Comparison of ENCODE assay signal across 18 cellular contexts in the genomic region with DNA sequence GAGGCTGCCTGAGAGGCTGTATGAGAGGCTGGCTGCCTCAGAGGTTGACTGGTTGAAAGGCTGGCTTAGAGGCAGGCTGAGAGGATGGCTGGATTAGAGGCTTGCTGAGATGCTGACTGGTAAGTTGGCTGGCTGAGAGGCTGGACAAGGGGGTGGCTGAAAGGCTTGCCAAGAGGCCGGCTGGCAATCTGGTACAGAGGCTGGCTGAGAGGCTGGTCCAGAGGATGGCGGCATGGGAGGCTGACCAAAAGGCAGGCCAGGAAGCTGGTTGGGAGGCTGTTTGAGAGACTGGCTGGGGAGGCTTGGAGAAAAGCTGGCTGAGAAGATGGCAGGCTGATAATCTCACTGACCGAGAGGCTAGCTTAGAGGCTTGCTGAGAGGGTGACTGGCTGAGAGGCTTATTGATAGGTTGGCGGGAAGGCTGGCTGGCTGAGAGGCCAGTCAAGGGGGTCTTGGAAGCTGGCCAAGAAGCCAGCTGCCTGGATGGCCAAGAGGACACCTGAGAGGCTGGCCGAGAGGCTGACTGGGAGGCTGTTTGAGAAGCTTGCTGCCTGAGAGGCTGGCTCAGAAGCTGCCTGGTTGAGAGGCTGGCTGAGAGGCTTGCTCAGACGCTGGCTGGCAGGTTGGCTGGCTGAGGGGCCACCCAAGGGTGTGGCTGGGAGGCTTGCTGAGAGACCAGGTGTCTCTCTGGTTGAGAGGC. TPM values are rescaled to one million over a fixed set of nuclear protein-coding genes. Genes with fewer than 3 reads are reported as not detected.
DNase-seq lines count a peak whose midpoint lies in the region; ATAC-seq, FAIRE-seq and TF ChIP-seq lines count a peak whose summit lies in the region.
"Had no signal": no experiment of that assay in that cellular context is flagged by ENCODE, and none has a peak within 500 bp of the region (broad histone marks: within the 10 kb centered on the region; RNA-seq: fewer than 3 reads in every experiment).

No MANE protein-coding gene starts in this region.

- no peaks in the 10 kb centered on the region for H4K20me1 ChIP-seq in H1 (replicated peaks in 1 of 2; ENCODE audit: control insufficient read depth in 1 of 2, insufficient read depth in 2 of 2, low read length in 2 of 2)

- H3K4me3 ChIP-seq in H1 (ENCODE audit: extremely low read depth in 1 of 4, insufficient read depth in 2 of 4, low read depth in 3 of 4, low read length in 4 of 4), result no peak overlapping the region
- H3K4me3 ChIP-seq in tibial artery, result peak overlapping the region; percentile 41 to 51
- H3K4me3 ChIP-seq in psoas muscle, result no peak overlapping the region
- H3K4me3 ChIP-seq: GM23248, PC-9 had no signal

- no peaks in the 10 kb centered on the region for H3K79me1 ChIP-seq in H1 (ENCODE audit: low read depth, low read length)

- H2BK120ac ChIP-seq in H1 (replicated peaks; ENCODE audit: low read depth, low read length), result no peak overlapping the region

- H4K5ac ChIP-seq in H1 (ENCODE audit: insufficient read length, low read depth, low read length), result no peak overlapping the region

- no peak overlapping the region for H2BK12ac ChIP-seq in H1 (ENCODE audit: low read depth, low read length)

- H2AK5ac ChIP-seq in H1 (ENCODE audit: low read depth, low read length), result no peak overlapping the region

- TF ChIP-seq RAD21 in H1 (IDR thresholded peaks at IDR 0.05 in 1 of 2, conservative IDR thresholded peaks at IDR 0.05 in 1 of 2; ENCODE audit: low read depth in 2 of 2, low read length in 2 of 2), result no peak

- H3K36me3 ChIP-seq in H1 (ENCODE audit: control insufficient read depth in 2 of 4, insufficient read depth in 4 of 4, low read length in 3 of 4) (no peaks in the 10 kb centered on the region), tibial artery (no peaks in the 10 kb centered on the region), psoas muscle (ENCODE audit: insufficient read depth in 1 of 2, low read depth in 1 of 2) (no peaks in the 10 kb centered on the region)

- H3K27me3 ChIP-seq in H1 (replicated peaks in 1 of 4; ENCODE audit: control insufficient read depth in 3 of 4, extremely low read depth in 1 of 4, insufficient read depth in 3 of 4, low read length in 3 of 4) (no peaks in the 10 kb centered on the region), tibial artery (no peaks in the 10 kb centered on the region), psoas muscle (ENCODE audit: insufficient read depth in 3 of 3, low read length in 2 of 3) (peaks cover 0 to 3% (median 0%) of the 10 kb centered on the region in 3 donors)

- H3K56ac ChIP-seq in H1 (replicated peaks; ENCODE audit: insufficient read length, low read depth, low read length), result no peak overlapping the region

- H3K4ac ChIP-seq in H1 (replicated peaks; ENCODE audit: insufficient read length, low read depth, low read length), result no peak overlapping the region

- DNase-seq in NCI-H1417 (lab: John Stamatoyannopoulos, UW) (peak; percentile 63 to 89 (median 83)), NCI-H1417 treated with DMSO at 0.1 percent for 48 hours (lab: John Stamatoyannopoulos, UW) (no peak), NCI-H524 (lab: John Stamatoyannopoulos, UW) (peak; percentile 99 to 100), H1 (ENCODE audit: low read depth in 1 of 2, low spot score in 2 of 2) (no peak), tibial artery (no peak), GDM1 (lab: John Stamatoyannopoulos, UW) (no peak), psoas muscle (no peak)
- no peak for DNase-seq in activated CD4-positive, alpha-beta T cell treated with anti-CD3 and anti-CD28 coated beads for 1 hour
- DNase-seq: 8988T; activated T-cell treated with anti-CD3 and anti-CD28 coated beads, Interleukin-2, amount 50 U/mL, for 48 hours; CD4-positive, CD25-positive, alpha-beta regulatory T cell; GM23248; naive thymus-derived CD8-positive, alpha-beta T cell; NCI-H2081; PC-9; stimulated activated CD4-positive, alpha-beta T cell treated with anti-CD3 and anti-CD28 coated beads, Interleukin-4, amount 100 ng/mL, for 1 hour; T-cell had no signal

- no peaks in the 10 kb centered on the region for H3K79me2 ChIP-seq in H1 (ENCODE audit: control insufficient read depth in 1 of 2, insufficient read depth in 2 of 2, low read length in 2 of 2)

- H3K23ac ChIP-seq in H1 (ENCODE audit: insufficient read length), result no peak overlapping the region

- TF ChIP-seq POLR2A in H1 (IDR thresholded peaks at IDR 0.05; ENCODE audit: control extremely low read depth in 1 of 2, low read depth in 2 of 2, low read length in 2 of 2), result no peak

- H3K4me1 ChIP-seq in H1 (replicated peaks in 1 of 4; ENCODE audit: control insufficient read depth in 3 of 4, insufficient read depth in 4 of 4, low read length in 3 of 4) (no peaks in the 10 kb centered on the region), tibial artery (peaks cover 0 to 49% (median 26%) of the 10 kb centered on the region in 4 donors), psoas muscle (no peaks in the 10 kb centered on the region)

- H3K14ac ChIP-seq in H1 (ENCODE audit: insufficient read length), result no peak overlapping the region

- no peak for ATAC-seq in psoas muscle
- ATAC-seq: naive thymus-derived CD8-positive, alpha-beta T cell; T-cell had no signal

- no peak overlapping the region for H2AFZ ChIP-seq in H1 (ENCODE audit: low read length)
- H2AFZ ChIP-seq: GM23248, PC-9 had no signal

- TF ChIP-seq CTCF in H1 (IDR thresholded peaks at IDR 0.05; ENCODE audit: control extremely low read depth in 1 of 3, insufficient read depth in 1 of 3, low read depth in 1 of 3, low read length in 3 of 3), result no peak
- no peak for TF ChIP-seq CTCF in tibial artery (IDR thresholded peaks at IDR 0.05)
- no peak for TF ChIP-seq CTCF in psoas muscle (IDR thresholded peaks at IDR 0.05)

- no peak overlapping the region for H3K18ac ChIP-seq in H1 (ENCODE audit: extremely low read depth, low read length)

- CTCF ChIA-PET in H1 (lab: Charles Lee; ENCODE audit: partially characterized antibody), result interaction anchor here (1.1 to 1.7 kb wide), 2 partner anchors 98 to 99 kb away, joined by 3 to 5 read pairs; no protein-coding TSS in a partner anchor

- no peak overlapping the region for H4K8ac ChIP-seq in H1 (ENCODE audit: extremely low read depth, insufficient read depth, low read length)

- no peak overlapping the region for H3K4me2 ChIP-seq in H1 (ENCODE audit: insufficient read depth in 1 of 2, low read depth in 2 of 2, low read length in 2 of 2)
- H3K4me2 ChIP-seq: PC-9 had no signal

- POLR2A ChIA-PET in H1 (lab: Charles Lee; ENCODE audit: partially characterized antibody), result interaction anchor here (0.5 to 1.5 kb wide), 2 partner anchors 9 to 561 kb away, joined by 3 to 4 read pairs; no protein-coding TSS in a partner anchor

- no peak overlapping the region for H2BK5ac ChIP-seq in H1 (ENCODE audit: low read depth, low read length)

- no peak for FAIRE-seq in H1 (lab: Jason Lieb, UNC)

- no peak overlapping the region for H2BK20ac ChIP-seq in H1 (ENCODE audit: low read length)

- TF ChIP-seq EP300 in H1 (IDR thresholded peaks at IDR 0.05; ENCODE audit: borderline replicate concordance in 1 of 2, low read depth in 2 of 2, low read length in 2 of 2), result no peak

- H2BK15ac ChIP-seq in H1 (ENCODE audit: low read length), result peak overlapping the region; percentile 29; the same call in 1 of the 2 replicates

- intact Hi-C loops in tibial artery (cut with DNase I; ENCODE audit: low total_unique reads) (no loop called here), psoas muscle (cut with DNase I) (no loop called here)

- no peak overlapping the region for H3K9ac ChIP-seq in H1 (replicated peaks in 1 of 4; ENCODE audit: extremely low read depth in 1 of 4, low read depth in 3 of 4, low read length in 3 of 4)
- H3K9ac ChIP-seq: GM23248 had no signal

- H3K9me3 ChIP-seq in H1 (ENCODE audit: insufficient read depth in 2 of 2, low read depth in 1 of 2, low read length in 1 of 2), result no peaks in the 10 kb centered on the region
- H3K9me3 ChIP-seq in tibial artery, result no peaks in the 10 kb centered on the region
- H3K9me3 ChIP-seq in psoas muscle, result no peaks in the 10 kb centered on the region

- H3K23me2 ChIP-seq in H1 (ENCODE audit: low read depth, low read length), result no peaks in the 10 kb centered on the region

- H3K27ac ChIP-seq in H1 (ENCODE audit: low read depth, low read length) (no peak overlapping the region), tibial artery (peak overlapping the region; percentile 94 to 95), psoas muscle (no peak overlapping the region)
- H3K27ac ChIP-seq: epithelial cell of prostate, GM23248, PC-9 had no signal

- 90% methylated on average over 6 of the region's 6 CpGs; no CpG with 5 or more reads in 1 of the 2 experiments for WGBS in H1 (ENCODE audit: extremely low coverage in 1 of 2, insufficient coverage in 1 of 2, insufficient read length in 1 of 2, insufficient replicate concordance in 2 of 2, low coverage in 1 of 2, low lambda C conversion rate in 2 of 2, missing lambda C conversion rate in 1 of 2), 2 experiments
- 25 to 37% (median 29%) methylated on average over 6 of the region's 6 CpGs for whole genome bisulfite sequencing in psoas muscle, 3 donors

- H4K91ac ChIP-seq in H1 (replicated peaks; ENCODE audit: insufficient read length, low read length), result no peak overlapping the region

TF ChIP-seq in H1, 55 proteins besides CTCF, POLR2A, EP300 and RAD21:
- no peak for TF ChIP-seq SAP30 (IDR thresholded peaks at IDR 0.05; ENCODE audit: insufficient read depth, insufficient replicate concordance, low read length)
- no peak for TF ChIP-seq YY1 (IDR thresholded peaks at IDR 0.05; ENCODE audit: low read depth, low read length)
- no peak for TF ChIP-seq RBBP5 (IDR thresholded peaks at IDR 0.05; ENCODE audit: borderline replicate concordance, low read depth, low read length)
- no peak for TF ChIP-seq CTBP2 (IDR thresholded peaks at IDR 0.05; ENCODE audit: borderline replicate concordance, insufficient read depth, insufficient read length, low read length)
- TF ChIP-seq BCL11A (IDR thresholded peaks at IDR 0.05; ENCODE audit: low read depth in 2 of 2, low read length in 2 of 2), result no peak
- no peak for TF ChIP-seq TAF1 (IDR thresholded peaks at IDR 0.05; ENCODE audit: low read depth, low read length)
- no peak for TF ChIP-seq PHF8 (conservative IDR thresholded peaks at IDR 0.05; ENCODE audit: low read depth, low read length)

RNA-seq across cellular contexts. Expression of a gene that starts 34.2 kb away (rescaled TPM):
- not detected in 2 replicates for total RNA-seq in H1 (2021; fragmentation: NEBNext Ultra II Directional; extraction: Animal tissue kit (Norgen Biotek cat#: 25700))
- not detected in 2 replicates for polyA plus RNA-seq in H1 (2011; rRNA removed)
- polyA plus RNA-seq in H1 (2011; cell fraction: cytosol; rRNA removed), result not detected
- not detected for polyA plus RNA-seq in H1 (2011; cell fraction: nucleus; rRNA removed)
- not detected in 4 replicates for polyA plus RNA-seq in H1 (2012, experiment 1 of 2)
- polyA plus RNA-seq in H1 (2012, experiment 2 of 2), result not detected
- polyA plus RNA-seq in H1 (2013, experiment 1 of 2), result not detected
- not detected for polyA plus RNA-seq in H1 (2013, experiment 2 of 2)
- not detected in 2 replicates for polyA minus RNA-seq in H1 (2011; rRNA and poly(A)+ RNA removed)
- polyA minus RNA-seq in H1 (2011; cell fraction: cytosol; rRNA and poly(A)+ RNA removed), result not detected
- polyA minus RNA-seq in H1 (2011; cell fraction: nucleus; rRNA and poly(A)+ RNA removed), result not detected
- total RNA-seq in psoas muscle, result not detected
- polyA plus RNA-seq in psoas muscle, result under 1 TPM in 1 of 3 donors, not detected in 2; 0.25 TPM
- total RNA-seq: CD4-positive, CD25-positive, alpha-beta regulatory T cell; GM23248; naive thymus-derived CD8-positive, alpha-beta T cell; PC-9 had no signal
- polyA plus RNA-seq: CD4-positive, CD25-positive, alpha-beta regulatory T cell; GM23248; naive thymus-derived CD8-positive, alpha-beta T cell had no signal

Comparison
In these comparisons a context has a peak if more than half of its experiments do, and no peak if none do; other contexts are left out.
1. DNase-seq: peak in NCI-H1417 (3 of 3) and NCI-H524 (2 of 2); none in NCI-H1417 treated with DMSO at 0.1 percent for 48 hours (single experiment), H1 (0 of 2), tibial artery (0 of 2), activated CD4-positive, alpha-beta T cell treated with anti-CD3 and anti-CD28 coated beads for 1 hour (single experiment), GDM1 (single experiment) and psoas muscle (0 of 2).
2. H3K27ac ChIP-seq: peak in tibial artery (2 of 2); none in H1 (single experiment) and psoas muscle (single experiment).
3. H3K4me3 ChIP-seq: peak in tibial artery (2 of 2); none in H1 (0 of 4) and psoas muscle (single experiment).